ENCODE assay signal across 12 cellular contexts in genomic region chr7:128794020-128794419, GRCh38. TPM values are rescaled to one million over a fixed set of nuclear protein-coding genes. Genes with fewer than 3 reads are reported as not detected.
DNase-seq lines count a peak whose midpoint lies in the region; ATAC-seq, FAIRE-seq and TF ChIP-seq lines count a peak whose summit lies in the region.
"Had no signal": no experiment of that assay in that cellular context is flagged by ENCODE, and none has a peak within 500 bp of the region (broad histone marks: within the 10 kb centered on the region; RNA-seq: fewer than 3 reads in every experiment).

No MANE protein-coding gene starts in this region.

- H3K4me2 ChIP-seq in IMR-90 (ENCODE audit: low read depth, low read length): no peak overlapping the region
- H3K4me2 ChIP-seq in astrocyte (ENCODE audit: low read length): no peak overlapping the region
- no peak overlapping the region for H3K4me2 ChIP-seq in parathyroid adenoma (ENCODE audit: low read length)

- peaks cover 10% of the 10 kb centered on the region for H3K4me1 Mint-ChIP-seq in activated CD4-positive, alpha-beta T cell treated with anti-CD3 and anti-CD28 coated beads, Interleukin-2, amount 10 ng/mL, durations not matched to agents 7 days and 5 days
- H3K4me1 Mint-ChIP-seq in astrocyte (ENCODE audit: low read depth, unreplicated experiment): peaks cover 14% of the 10 kb centered on the region

- no peak overlapping the region for H2AFZ ChIP-seq in IMR-90 (replicated peaks; ENCODE audit: low read length, poor library complexity)
- H2AFZ ChIP-seq in astrocyte (ENCODE audit: low read depth, low read length): no peak overlapping the region
- no peak overlapping the region for H2AFZ ChIP-seq in parathyroid adenoma

- peak; percentile 48 for DNase-seq in activated CD4-positive, alpha-beta T cell treated with anti-CD3 and anti-CD28 coated beads, Interleukin-2, amount 10 ng/mL, durations not matched to agents 7 days and 5 days
- DNase-seq in activated CD4-positive, alpha-beta T cell treated with anti-CD3 and anti-CD28 coated beads, Interleukin-2, amount 50 U/mL, for 1 hour: no peak
- no peak for DNase-seq in IMR-90
- DNase-seq in astrocyte (ENCODE audit: low read depth): no peak
- no peak for DNase-seq in NCI-H2107 (lab: John Stamatoyannopoulos, UW)
- DNase-seq in inferior parietal cortex (ENCODE audit: extremely low spot score): no peak
- no peak for DNase-seq in Right ventricle myocardium superior
- DNase-seq: heart right ventricle, NCI-H146 had no signal

- no peak overlapping the region for H2BK15ac ChIP-seq in IMR-90 (ENCODE audit: low read depth, low read length)

- TF ChIP-seq POLR2A in IMR-90 (IDR thresholded peaks at IDR 0.05; ENCODE audit: low read depth, low read length): no peak

- peaks cover 2% of the 10 kb centered on the region; the same call in 1 of the 2 replicates for H3K9me1 ChIP-seq in IMR-90 (ENCODE audit: insufficient read depth, low read length)

- H3K27me3 ChIP-seq in IMR-90 (ENCODE audit: control insufficient read depth, insufficient read depth, low read length): peaks cover 8% of the 10 kb centered on the region; the same call in 1 of the 2 replicates
- no peaks in the 10 kb centered on the region for H3K27me3 ChIP-seq in astrocyte (ENCODE audit: insufficient read depth, low read length)
- no peaks in the 10 kb centered on the region for H3K27me3 ChIP-seq in parathyroid adenoma (ENCODE audit: control insufficient read depth, insufficient read depth, low read length)

- no peak overlapping the region for H3K9ac ChIP-seq in IMR-90 (ENCODE audit: low read depth, low read length)
- H3K9ac ChIP-seq in astrocyte (ENCODE audit: low read length): no peak overlapping the region
- H3K9ac ChIP-seq in parathyroid adenoma: no peak overlapping the region

- H3K36me3 Mint-ChIP-seq in activated CD4-positive, alpha-beta T cell treated with anti-CD3 and anti-CD28 coated beads, Interleukin-2, amount 10 ng/mL, durations not matched to agents 7 days and 5 days (ENCODE audit: low read depth): no peaks in the 10 kb centered on the region
- peaks cover 21% of the 10 kb centered on the region for H3K36me3 Mint-ChIP-seq in astrocyte (ENCODE audit: low read depth, unreplicated experiment)

- intact Hi-C loops in IMR-90 (cut with micrococcal nuclease): loop anchor here (5.0 kb wide), 1 partner anchor 33 kb away; no protein-coding TSS in a partner anchor
- intact Hi-C loops in Right ventricle myocardium superior (cut with DNase I): loop anchor here (5.0 kb wide), 1 partner anchor 38 kb away; the partner anchor contains the start of gene FLNC

- H3K27me3 Mint-ChIP-seq in activated CD4-positive, alpha-beta T cell treated with anti-CD3 and anti-CD28 coated beads, Interleukin-2, amount 10 ng/mL, durations not matched to agents 7 days and 5 days: peaks cover 15% of the 10 kb centered on the region
- H3K27me3 Mint-ChIP-seq in astrocyte (ENCODE audit: low read depth, unreplicated experiment): peaks cover 9% of the 10 kb centered on the region

- no peaks in the 10 kb centered on the region for H4K20me1 ChIP-seq in IMR-90 (ENCODE audit: insufficient read depth, low read length)
- no peaks in the 10 kb centered on the region for H4K20me1 ChIP-seq in astrocyte (ENCODE audit: insufficient read depth, low read length)

- dilution Hi-C loops in IMR-90 (cut with HindIII; ENCODE audit: low sequenced_read_pairs, unreplicated experiment): no loop called here

- H2BK20ac ChIP-seq in IMR-90 (ENCODE audit: low read depth, low read length): no peak overlapping the region

- peaks cover 9% of the 10 kb centered on the region for H3K4me1 ChIP-seq in IMR-90 (ENCODE audit: control insufficient read depth, insufficient read depth, low read length)
- H3K4me1 ChIP-seq in astrocyte (ENCODE audit: insufficient read depth, low read length): peaks cover 12% of the 10 kb centered on the region
- peaks cover 7% of the 10 kb centered on the region for H3K4me1 ChIP-seq in parathyroid adenoma

- WGBS in IMR-90 (ENCODE audit: extremely low coverage in 2 of 2, insufficient read length in 1 of 2), 2 experiments: 50% methylated on average over 1 of the region's 3 CpGs; no CpG with 5 or more reads in 1 of the 2 experiments

- H2AK5ac ChIP-seq in IMR-90 (ENCODE audit: low read depth, low read length): 0 out of 2 replicates have a peak overlapping the region, but pooled peaks have one; percentile 15

- H3K9me3 ChIP-seq in IMR-90 (ENCODE audit: control insufficient read depth, insufficient read depth, low read length): no peaks in the 10 kb centered on the region
- no peaks in the 10 kb centered on the region for H3K9me3 ChIP-seq in astrocyte (ENCODE audit: insufficient read depth, low read depth, low read length)
- H3K9me3 ChIP-seq in parathyroid adenoma (ENCODE audit: control insufficient read depth, low read length): no peaks in the 10 kb centered on the region
- H3K9me3 ChIP-seq: heart right ventricle had no signal

- H3K56ac ChIP-seq in IMR-90 (ENCODE audit: extremely low read depth, insufficient read depth, low read length): no peak overlapping the region

- H3K36me3 ChIP-seq in IMR-90 (ENCODE audit: control insufficient read depth, insufficient read depth, low read length) (peaks cover 6% of the 10 kb centered on the region), astrocyte (ENCODE audit: insufficient read depth, low read length) (no peaks in the 10 kb centered on the region), parathyroid adenoma (ENCODE audit: control insufficient read depth, insufficient read depth, low read length) (no peaks in the 10 kb centered on the region)
- H3K36me3 ChIP-seq: heart right ventricle had no signal

- FAIRE-seq in astrocyte (lab: Jason Lieb, UNC): no peak
- FAIRE-seq: GM12891 had no signal

- H3K4me3 ChIP-seq in IMR-90 (ENCODE audit: insufficient read depth, low read depth, low read length) (no peak overlapping the region), astrocyte (ENCODE audit: insufficient read depth, low read depth, low read length) (no peak overlapping the region), parathyroid adenoma (ENCODE audit: low read depth, low read length) (no peak overlapping the region)
- H3K4me3 ChIP-seq: heart right ventricle had no signal

- in situ Hi-C loops in IMR-90 (cut with MboI; ENCODE audit: low sequenced_read_pairs): no loop called here

- H3K14ac ChIP-seq in IMR-90 (replicated peaks; ENCODE audit: low read depth, low read length): no peak overlapping the region

- H2BK5ac ChIP-seq in IMR-90 (ENCODE audit: low read depth, low read length, poor library complexity, severe bottlenecking): no peak overlapping the region

- H4K8ac ChIP-seq in IMR-90 (ENCODE audit: low read depth in 2 of 2, low read length in 2 of 2): no peak overlapping the region

- no peak for TF ChIP-seq RAD21 in IMR-90 (IDR thresholded peaks at IDR 0.05; ENCODE audit: low read length)

- ATAC-seq in IMR-90 (ENCODE audit: low read depth) (no peak), Right ventricle myocardium superior (ENCODE audit: poor library complexity) (no peak)

- H3K27ac Mint-ChIP-seq in activated CD4-positive, alpha-beta T cell treated with anti-CD3 and anti-CD28 coated beads, Interleukin-2, amount 10 ng/mL, durations not matched to agents 7 days and 5 days: no peak overlapping the region
- H3K27ac Mint-ChIP-seq in astrocyte (ENCODE audit: unreplicated experiment): peak overlapping the region; percentile 69

- no TSS peak for BruUV-seq in IMR-90 (replicated peaks; lab: Mats Ljungman, UMichigan)

- H3K27ac ChIP-seq in IMR-90 (ENCODE audit: insufficient read depth, low read length) (no peak overlapping the region), astrocyte (ENCODE audit: low read depth, low read length) (no peak overlapping the region), parathyroid adenoma (no peak overlapping the region)
- H3K27ac ChIP-seq: heart right ventricle had no signal

- H3K4ac ChIP-seq in IMR-90 (ENCODE audit: low read depth, low read length): no peak overlapping the region

- H3K79me1 ChIP-seq in IMR-90 (ENCODE audit: low read depth in 1 of 2, low read length in 2 of 2): peaks cover 0 to 13% of the 10 kb centered on the region in 2 experiments; a peak in 2 of 4 replicates

- H3K18ac ChIP-seq in IMR-90 (ENCODE audit: low read depth, low read length): no peak overlapping the region

- no peaks in the 10 kb centered on the region for H3K79me2 ChIP-seq in astrocyte (ENCODE audit: insufficient read depth, low read length)
- H3K79me2 ChIP-seq in parathyroid adenoma: no peaks in the 10 kb centered on the region

- no peak overlapping the region for H2AK9ac ChIP-seq in IMR-90 (replicated peaks; ENCODE audit: low read depth, low read length, poor library complexity)

- H3K9me3 Mint-ChIP-seq in activated CD4-positive, alpha-beta T cell treated with anti-CD3 and anti-CD28 coated beads, Interleukin-2, amount 10 ng/mL, durations not matched to agents 7 days and 5 days: no peaks in the 10 kb centered on the region
- peaks cover 3% of the 10 kb centered on the region for H3K9me3 Mint-ChIP-seq in astrocyte (ENCODE audit: unreplicated experiment)

- no peak for TF ChIP-seq CTCF in IMR-90 (conservative IDR thresholded peaks at IDR 0.05; ENCODE audit: low read depth, low read length)
- no peak for TF ChIP-seq CTCF in astrocyte (IDR thresholded peaks at IDR 0.05; ENCODE audit: insufficient read depth, low read depth, low read length)
- TF ChIP-seq CTCF in parathyroid adenoma (IDR thresholded peaks at IDR 0.05): peak; percentile 68

- no peak overlapping the region; the same call in 1 of the 2 replicates for H3K23ac ChIP-seq in IMR-90 (ENCODE audit: low read depth, low read length)

- H4K5ac ChIP-seq in IMR-90 (ENCODE audit: low read depth, low read length): no peak overlapping the region

- H2BK120ac ChIP-seq in IMR-90 (ENCODE audit: low read depth, low read length): no peak overlapping the region

- no peak overlapping the region for H4K91ac ChIP-seq in IMR-90 (ENCODE audit: insufficient read depth, low read depth, low read length)

- POLR2A ChIA-PET in activated CD4-positive, alpha-beta T cell treated with anti-CD3 and anti-CD28 coated beads, Interleukin-2, amount 10 ng/mL, durations not matched to agents 7 days and 5 days (lab: Charles Lee): no interaction called here
- POLR2A ChIA-PET in IMR-90 (lab: Charles Lee; ENCODE audit: unreplicated experiment): no interaction called here

- CTCF ChIA-PET in activated CD4-positive, alpha-beta T cell treated with anti-CD3 and anti-CD28 coated beads, Interleukin-2, amount 10 ng/mL, durations not matched to agents 7 days and 5 days (lab: Charles Lee): no interaction called here
- CTCF ChIA-PET in IMR-90 (lab: Yijun Ruan, JAX): no interaction called here

- no peak overlapping the region for H3K4me3 Mint-ChIP-seq in activated CD4-positive, alpha-beta T cell treated with anti-CD3 and anti-CD28 coated beads, Interleukin-2, amount 10 ng/mL, durations not matched to agents 7 days and 5 days
- no peak overlapping the region for H3K4me3 Mint-ChIP-seq in astrocyte (ENCODE audit: unreplicated experiment)

RNA-seq across cellular contexts. Expression of gene CCDC136, which starts 2.3 kb away (rescaled TPM):
- total RNA-seq in activated CD4-positive, alpha-beta T cell treated with anti-CD3 and anti-CD28 coated beads, Interleukin-2, amount 10 ng/mL, durations not matched to agents 7 days and 5 days: 1 to 10 TPM; 5.1 to 6.8 TPM
- 7.7 and 8.3 TPM in 2 replicates for total RNA-seq in IMR-90 (2012; rRNA removed)
- 15.1 and 18.0 TPM in 2 replicates for polyA plus RNA-seq in IMR-90 (2012; rRNA removed)
- 5.3 and 5.9 TPM in 2 replicates for polyA plus RNA-seq in IMR-90 (2012; cell fraction: cytosol; rRNA removed)
- polyA plus RNA-seq in IMR-90 (2012; cell fraction: nucleus; rRNA removed; ENCODE audit: low replicate concordance): 41.0 and 106 TPM in 2 replicates
- total RNA-seq in astrocyte: 14.4 and 14.9 TPM in 2 replicates
- total RNA-seq in Right ventricle myocardium superior: 5.2 TPM

RNA-seq across cellular contexts. Expression of gene OPN1SW, which starts 18.4 kb away (rescaled TPM):
- not detected for total RNA-seq in activated CD4-positive, alpha-beta T cell treated with anti-CD3 and anti-CD28 coated beads, Interleukin-2, amount 10 ng/mL, durations not matched to agents 7 days and 5 days
- not detected in 2 replicates for total RNA-seq in IMR-90 (2012; rRNA removed)
- not detected in 2 replicates for polyA plus RNA-seq in IMR-90 (2012; rRNA removed)
- 0.04 TPM in 1 of 2 replicates, not detected in the other for polyA plus RNA-seq in IMR-90 (2012; cell fraction: cytosol; rRNA removed)
- not detected in 2 replicates for polyA plus RNA-seq in IMR-90 (2012; cell fraction: nucleus; rRNA removed; ENCODE audit: low replicate concordance)
- not detected in 2 replicates for total RNA-seq in astrocyte
- not detected for total RNA-seq in Right ventricle myocardium superior
- total RNA-seq: heart right ventricle, mononuclear cell had no signal
- polyA plus RNA-seq: heart right ventricle had no signal

RNA-seq across cellular contexts. Expression of gene FLNC, which starts 36.2 kb away (rescaled TPM):
- total RNA-seq in activated CD4-positive, alpha-beta T cell treated with anti-CD3 and anti-CD28 coated beads, Interleukin-2, amount 10 ng/mL, durations not matched to agents 7 days and 5 days: not detected
- total RNA-seq in IMR-90 (2012; rRNA removed) (116 and 139 TPM in 2 replicates), astrocyte (308 and 364 TPM in 2 replicates), Right ventricle myocardium superior (601 TPM)
- polyA plus RNA-seq in IMR-90 (2012; rRNA removed): 154 and 167 TPM in 2 replicates
- polyA plus RNA-seq in IMR-90 (2012; cell fraction: cytosol; rRNA removed): 67.5 and 137 TPM in 2 replicates
- 165 and 525 TPM in 2 replicates for polyA plus RNA-seq in IMR-90 (2012; cell fraction: nucleus; rRNA removed; ENCODE audit: low replicate concordance)

RNA-seq across cellular contexts. Expression of gene CALU, which starts 54.9 kb away (rescaled TPM):
- 10 to 100 TPM; 29.5 to 32.1 TPM for total RNA-seq in activated CD4-positive, alpha-beta T cell treated with anti-CD3 and anti-CD28 coated beads, Interleukin-2, amount 10 ng/mL, durations not matched to agents 7 days and 5 days
- total RNA-seq in IMR-90 (2012; rRNA removed): 421 and 914 TPM in 2 replicates
- 426 and 525 TPM in 2 replicates for polyA plus RNA-seq in IMR-90 (2012; rRNA removed)
- polyA plus RNA-seq in IMR-90 (2012; cell fraction: cytosol; rRNA removed): 91.7 and 135 TPM in 2 replicates
- polyA plus RNA-seq in IMR-90 (2012; cell fraction: nucleus; rRNA removed; ENCODE audit: low replicate concordance): 22.2 and 179 TPM in 2 replicates
- total RNA-seq in astrocyte: 670 and 732 TPM in 2 replicates
- total RNA-seq in Right ventricle myocardium superior: 165 TPM

Comparison
In these comparisons a context has a peak if more than half of its experiments do, and no peak if none do; other contexts are left out.
1. RNA of gene FLNC, which starts 36.2 kb away (total RNA-seq): 601 TPM in Right ventricle myocardium superior (single experiment), 308 to 364 TPM in astrocyte and 116 to 139 TPM in IMR-90; not detected in activated CD4-positive, alpha-beta T cell treated with anti-CD3 and anti-CD28 coated beads, Interleukin-2, amount 10 ng/mL, durations not matched to agents 7 days and 5 days; every median in the first group is over 100 times any median in the second.